In the genomic region with DNA sequence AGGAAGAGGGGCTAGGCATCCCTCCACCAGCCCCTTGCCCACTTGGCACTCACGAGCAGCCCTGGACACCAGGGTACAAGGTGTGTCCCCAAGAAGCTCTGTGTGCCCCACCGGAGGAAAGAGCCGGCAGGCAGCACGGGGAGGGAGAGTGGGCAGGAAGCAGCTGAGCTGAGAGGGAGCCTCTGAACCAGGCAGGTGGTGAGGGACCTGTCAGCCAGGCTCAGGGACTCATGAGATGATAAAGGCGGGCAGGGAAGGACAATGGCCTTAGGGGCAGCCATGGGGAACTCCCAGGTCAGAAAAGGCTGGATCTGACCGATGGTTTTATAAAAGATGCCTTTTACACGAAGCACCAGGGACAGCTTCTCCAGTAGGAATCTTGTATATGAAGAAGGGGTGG, we compare ENCODE assay signal across 1 cellular context.
TF ChIP-seq lines count a peak whose summit lies in the region.

No MANE protein-coding gene starts in this region.

TF ChIP-seq in H1, 55 proteins besides CTCF, POLR2A, EP300 and RAD21:
- TF ChIP-seq, protein P1, sequence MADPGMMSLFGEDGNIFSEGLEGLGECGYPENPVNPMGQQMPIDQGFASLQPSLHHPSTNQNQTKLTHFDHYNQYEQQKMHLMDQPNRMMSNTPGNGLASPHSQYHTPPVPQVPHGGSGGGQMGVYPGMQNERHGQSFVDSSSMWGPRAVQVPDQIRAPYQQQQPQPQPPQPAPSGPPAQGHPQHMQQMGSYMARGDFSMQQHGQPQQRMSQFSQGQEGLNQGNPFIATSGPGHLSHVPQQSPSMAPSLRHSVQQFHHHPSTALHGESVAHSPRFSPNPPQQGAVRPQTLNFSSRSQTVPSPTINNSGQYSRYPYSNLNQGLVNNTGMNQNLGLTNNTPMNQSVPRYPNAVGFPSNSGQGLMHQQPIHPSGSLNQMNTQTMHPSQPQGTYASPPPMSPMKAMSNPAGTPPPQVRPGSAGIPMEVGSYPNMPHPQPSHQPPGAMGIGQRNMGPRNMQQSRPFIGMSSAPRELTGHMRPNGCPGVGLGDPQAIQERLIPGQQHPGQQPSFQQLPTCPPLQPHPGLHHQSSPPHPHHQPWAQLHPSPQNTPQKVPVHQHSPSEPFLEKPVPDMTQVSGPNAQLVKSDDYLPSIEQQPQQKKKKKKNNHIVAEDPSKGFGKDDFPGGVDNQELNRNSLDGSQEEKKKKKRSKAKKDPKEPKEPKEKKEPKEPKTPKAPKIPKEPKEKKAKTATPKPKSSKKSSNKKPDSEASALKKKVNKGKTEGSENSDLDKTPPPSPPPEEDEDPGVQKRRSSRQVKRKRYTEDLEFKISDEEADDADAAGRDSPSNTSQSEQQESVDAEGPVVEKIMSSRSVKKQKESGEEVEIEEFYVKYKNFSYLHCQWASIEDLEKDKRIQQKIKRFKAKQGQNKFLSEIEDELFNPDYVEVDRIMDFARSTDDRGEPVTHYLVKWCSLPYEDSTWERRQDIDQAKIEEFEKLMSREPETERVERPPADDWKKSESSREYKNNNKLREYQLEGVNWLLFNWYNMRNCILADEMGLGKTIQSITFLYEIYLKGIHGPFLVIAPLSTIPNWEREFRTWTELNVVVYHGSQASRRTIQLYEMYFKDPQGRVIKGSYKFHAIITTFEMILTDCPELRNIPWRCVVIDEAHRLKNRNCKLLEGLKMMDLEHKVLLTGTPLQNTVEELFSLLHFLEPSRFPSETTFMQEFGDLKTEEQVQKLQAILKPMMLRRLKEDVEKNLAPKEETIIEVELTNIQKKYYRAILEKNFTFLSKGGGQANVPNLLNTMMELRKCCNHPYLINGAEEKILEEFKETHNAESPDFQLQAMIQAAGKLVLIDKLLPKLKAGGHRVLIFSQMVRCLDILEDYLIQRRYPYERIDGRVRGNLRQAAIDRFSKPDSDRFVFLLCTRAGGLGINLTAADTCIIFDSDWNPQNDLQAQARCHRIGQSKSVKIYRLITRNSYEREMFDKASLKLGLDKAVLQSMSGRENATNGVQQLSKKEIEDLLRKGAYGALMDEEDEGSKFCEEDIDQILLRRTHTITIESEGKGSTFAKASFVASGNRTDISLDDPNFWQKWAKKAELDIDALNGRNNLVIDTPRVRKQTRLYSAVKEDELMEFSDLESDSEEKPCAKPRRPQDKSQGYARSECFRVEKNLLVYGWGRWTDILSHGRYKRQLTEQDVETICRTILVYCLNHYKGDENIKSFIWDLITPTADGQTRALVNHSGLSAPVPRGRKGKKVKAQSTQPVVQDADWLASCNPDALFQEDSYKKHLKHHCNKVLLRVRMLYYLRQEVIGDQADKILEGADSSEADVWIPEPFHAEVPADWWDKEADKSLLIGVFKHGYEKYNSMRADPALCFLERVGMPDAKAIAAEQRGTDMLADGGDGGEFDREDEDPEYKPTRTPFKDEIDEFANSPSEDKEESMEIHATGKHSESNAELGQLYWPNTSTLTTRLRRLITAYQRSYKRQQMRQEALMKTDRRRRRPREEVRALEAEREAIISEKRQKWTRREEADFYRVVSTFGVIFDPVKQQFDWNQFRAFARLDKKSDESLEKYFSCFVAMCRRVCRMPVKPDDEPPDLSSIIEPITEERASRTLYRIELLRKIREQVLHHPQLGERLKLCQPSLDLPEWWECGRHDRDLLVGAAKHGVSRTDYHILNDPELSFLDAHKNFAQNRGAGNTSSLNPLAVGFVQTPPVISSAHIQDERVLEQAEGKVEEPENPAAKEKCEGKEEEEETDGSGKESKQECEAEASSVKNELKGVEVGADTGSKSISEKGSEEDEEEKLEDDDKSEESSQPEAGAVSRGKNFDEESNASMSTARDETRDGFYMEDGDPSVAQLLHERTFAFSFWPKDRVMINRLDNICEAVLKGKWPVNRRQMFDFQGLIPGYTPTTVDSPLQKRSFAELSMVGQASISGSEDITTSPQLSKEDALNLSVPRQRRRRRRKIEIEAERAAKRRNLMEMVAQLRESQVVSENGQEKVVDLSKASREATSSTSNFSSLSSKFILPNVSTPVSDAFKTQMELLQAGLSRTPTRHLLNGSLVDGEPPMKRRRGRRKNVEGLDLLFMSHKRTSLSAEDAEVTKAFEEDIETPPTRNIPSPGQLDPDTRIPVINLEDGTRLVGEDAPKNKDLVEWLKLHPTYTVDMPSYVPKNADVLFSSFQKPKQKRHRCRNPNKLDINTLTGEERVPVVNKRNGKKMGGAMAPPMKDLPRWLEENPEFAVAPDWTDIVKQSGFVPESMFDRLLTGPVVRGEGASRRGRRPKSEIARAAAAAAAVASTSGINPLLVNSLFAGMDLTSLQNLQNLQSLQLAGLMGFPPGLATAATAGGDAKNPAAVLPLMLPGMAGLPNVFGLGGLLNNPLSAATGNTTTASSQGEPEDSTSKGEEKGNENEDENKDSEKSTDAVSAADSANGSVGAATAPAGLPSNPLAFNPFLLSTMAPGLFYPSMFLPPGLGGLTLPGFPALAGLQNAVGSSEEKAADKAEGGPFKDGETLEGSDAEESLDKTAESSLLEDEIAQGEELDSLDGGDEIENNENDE (IDR thresholded peaks at IDR 0.05; ENCODE audit: insufficient replicate concordance, low read length) = no peak
- no peak for TF ChIP-seq FOSL1 (IDR thresholded peaks at IDR 0.05; ENCODE audit: insufficient read depth, low read depth, low read length)
- no peak for TF ChIP-seq SIX5 (IDR thresholded peaks at IDR 0.05; ENCODE audit: low read depth, low read length)
- no peak for TF ChIP-seq CHD2 (IDR thresholded peaks at IDR 0.05; ENCODE audit: low read length)
- no peak for TF ChIP-seq RNF2 (IDR thresholded peaks at IDR 0.05; ENCODE audit: borderline replicate concordance, low read depth, low read length, missing control alignments, poor library complexity, severe bottlenecking)
- TF ChIP-seq ASH2L (IDR thresholded peaks at IDR 0.05; ENCODE audit: low read length) = no peak
- no peak for TF ChIP-seq TBP (IDR thresholded peaks at IDR 0.05; ENCODE audit: low read depth, low read length)
- TF ChIP-seq JUND (IDR thresholded peaks at IDR 0.05; ENCODE audit: low read length) = no peak
- TF ChIP-seq SIRT6 (IDR thresholded peaks at IDR 0.05; ENCODE audit: low read length) = no peak
- no peak for TF ChIP-seq POU5F1 (IDR thresholded peaks at IDR 0.05; ENCODE audit: low read depth, low read length)
- no peak for TF ChIP-seq EGR1 (IDR thresholded peaks at IDR 0.05; ENCODE audit: borderline replicate concordance, low read depth, low read length)
- no peak for TF ChIP-seq KDM4A (IDR thresholded peaks at IDR 0.05; ENCODE audit: low read depth, low read length, severe bottlenecking)
